ENCODE assay signal across 12 cellular contexts in the genomic region with DNA sequence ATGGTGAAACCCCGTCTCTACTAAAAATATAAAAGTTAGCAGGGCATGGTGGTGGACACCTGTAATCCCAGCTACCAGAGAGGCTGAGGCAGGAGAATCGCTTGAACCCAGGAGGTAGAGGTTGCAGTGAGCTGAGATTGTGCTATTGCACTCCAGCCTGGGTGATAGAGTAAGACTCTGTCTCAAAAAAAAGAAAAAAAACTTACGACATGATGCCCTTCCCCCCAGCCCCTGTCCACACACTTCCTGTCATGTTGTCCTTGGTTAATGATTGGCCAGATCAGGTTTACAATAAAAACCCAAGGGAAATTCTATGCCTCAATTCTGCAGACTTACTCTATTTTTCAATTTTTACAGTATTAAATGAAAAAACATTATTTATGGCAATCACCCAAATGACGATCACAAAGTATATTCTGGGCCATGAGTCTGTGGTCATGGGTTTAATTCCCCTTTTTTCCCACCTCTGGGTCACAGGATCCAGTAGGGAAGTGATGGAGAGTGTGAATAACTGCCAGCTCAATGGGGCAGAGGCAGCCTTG.
DNase-seq lines count a peak whose midpoint lies in the region; ATAC-seq and TF ChIP-seq lines count a peak whose summit lies in the region.
"Had no signal": no experiment of that assay in that cellular context is flagged by ENCODE, and none has a peak within 500 bp of the region (broad histone marks: within the 10 kb centered on the region; RNA-seq: fewer than 3 reads in every experiment).

No MANE protein-coding gene starts in this region.

- POLR2A ChIA-PET in CD4-positive, alpha-beta T cell (lab: Charles Lee): no interaction called here

- H3K9me3 Mint-ChIP-seq in CD4-positive, alpha-beta T cell: no peaks in the 10 kb centered on the region
- H3K9me3 Mint-ChIP-seq: T-cell had no signal

- no peaks in the 10 kb centered on the region for H3K27me3 ChIP-seq in left ventricle myocardium inferior (ENCODE audit: low read depth)
- H3K27me3 ChIP-seq in CD4-positive, alpha-beta T cell (ENCODE audit: control insufficient read depth, insufficient read depth, low read length): no peaks in the 10 kb centered on the region
- H3K27me3 ChIP-seq: heart left ventricle had no signal

- H3K9me3 ChIP-seq in left ventricle myocardium inferior (replicated peaks): no peaks in the 10 kb centered on the region
- H3K9me3 ChIP-seq in CD4-positive, alpha-beta T cell (ENCODE audit: control insufficient read depth, low read length): no peaks in the 10 kb centered on the region
- H3K9me3 ChIP-seq: heart left ventricle had no signal

- no peak for TF ChIP-seq CTCF in left ventricle myocardium inferior (IDR thresholded peaks at IDR 0.05; ENCODE audit: borderline replicate concordance)
- TF ChIP-seq CTCF in CD4-positive, alpha-beta T cell (IDR thresholded peaks at IDR 0.05): no peak

- H3K4me3 Mint-ChIP-seq in CD4-positive, alpha-beta T cell: no peak overlapping the region

- peaks cover 8% of the 10 kb centered on the region for H3K4me1 Mint-ChIP-seq in CD4-positive, alpha-beta T cell (ENCODE audit: low read depth)

- intact Hi-C loops in left ventricle myocardium inferior (cut with micrococcal nuclease): no loop called here
- intact Hi-C loops in left ventricle myocardium superior (cut with micrococcal nuclease): no loop called here
- intact Hi-C loops in CD4-positive, alpha-beta T cell (cut with DNase I, micrococcal nuclease): no loop called here

- H3K4me3 ChIP-seq in left ventricle myocardium inferior: no peak overlapping the region
- H3K4me3 ChIP-seq: heart left ventricle had no signal

- CTCF ChIA-PET in CD4-positive, alpha-beta T cell (lab: Charles Lee): no interaction called here

- H3K36me3 Mint-ChIP-seq in CD4-positive, alpha-beta T cell (ENCODE audit: low read depth): no peaks in the 10 kb centered on the region
- H3K36me3 Mint-ChIP-seq: T-cell had no signal

- H3K27me3 Mint-ChIP-seq in CD4-positive, alpha-beta T cell: no peaks in the 10 kb centered on the region

- peaks cover 93% of the 10 kb centered on the region for H3K4me1 ChIP-seq in left ventricle myocardium inferior

- peak overlapping the region; percentile 78 for H3K27ac ChIP-seq in left ventricle myocardium inferior (replicated peaks)
- H3K27ac ChIP-seq in CD4-positive, alpha-beta T cell (ENCODE audit: low read depth, low read length): no peak overlapping the region
- H3K27ac ChIP-seq: C4-2B, KMS-11 had no signal

- H3K36me3 ChIP-seq in left ventricle myocardium inferior: peaks cover 39% of the 10 kb centered on the region

- no peak for ATAC-seq in left ventricle myocardium superior
- no peak for ATAC-seq in CD4-positive, alpha-beta T cell (ENCODE audit: poor library complexity)
- ATAC-seq: heart left ventricle had no signal

- no peak for DNase-seq in left ventricle myocardium inferior
- DNase-seq in left ventricle myocardium superior: no peak
- DNase-seq in LoVo (ENCODE audit: low spot score): peak; percentile 65
- peak; percentile 74 for DNase-seq in left kidney (ENCODE audit: low read depth, low spot score)
- no peak for DNase-seq in CD4-positive, alpha-beta T cell
- no peak for DNase-seq in middle frontal gyrus (ENCODE audit: extremely low spot score, low spot score)
- no peak for DNase-seq in stimulated activated CD4-positive, alpha-beta T cell treated with anti-CD3 and anti-CD28 coated beads, Interleukin-2, amount 100 ng/mL, for 24 hours
- DNase-seq in stimulated activated naive CD4-positive, alpha-beta T cell (lab: John Stamatoyannopoulos, UW): no peak
- DNase-seq: heart left ventricle had no signal

- no peak overlapping the region for H3K27ac Mint-ChIP-seq in CD4-positive, alpha-beta T cell

Comparison
In these comparisons a context has a peak if more than half of its experiments do, and no peak if none do; other contexts are left out.
1. DNase-seq: peak in LoVo (single experiment) and left kidney (single experiment); none in left ventricle myocardium inferior (single experiment), left ventricle myocardium superior (single experiment), CD4-positive, alpha-beta T cell (0 of 10), middle frontal gyrus (single experiment), stimulated activated CD4-positive, alpha-beta T cell treated with anti-CD3 and anti-CD28 coated beads, Interleukin-2, amount 100 ng/mL, for 24 hours (0 of 2) and stimulated activated naive CD4-positive, alpha-beta T cell (0 of 6).